27 cellular contexts compared by ENCODE assay signal in the genomic region with DNA sequence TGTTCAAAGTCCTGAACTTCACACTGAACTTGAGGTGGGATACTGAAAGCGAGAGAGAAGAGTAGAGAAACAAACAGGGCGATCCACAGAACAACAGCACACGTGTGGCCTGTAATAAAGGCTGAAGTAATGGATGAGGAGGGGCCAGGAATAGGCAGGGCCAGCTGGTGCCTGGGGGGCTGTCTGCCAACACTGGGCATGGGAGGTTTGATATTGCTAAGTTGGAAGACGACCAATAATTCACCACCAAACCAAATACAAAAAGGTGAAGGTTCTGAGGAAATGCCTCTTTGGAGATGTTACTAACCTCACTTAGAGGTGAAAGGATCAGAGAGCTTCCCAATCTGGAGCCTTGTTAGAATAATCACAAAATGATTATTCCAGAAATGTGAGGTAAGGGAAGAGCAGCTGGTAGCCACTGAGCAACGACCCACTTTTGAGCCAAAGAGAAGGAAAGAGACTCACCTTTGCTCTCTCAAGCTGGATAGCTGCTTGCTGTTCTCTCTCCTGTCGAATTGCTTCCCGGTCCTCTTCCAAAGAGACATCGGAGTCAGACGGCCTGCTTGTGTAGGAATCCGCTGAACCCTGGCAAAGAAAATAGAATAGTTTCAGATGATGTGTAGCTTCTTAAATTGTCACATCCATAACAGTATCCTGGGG.
"Had no signal": no experiment of that assay in that cellular context is flagged by ENCODE, and none has a peak within 500 bp of the region (broad histone marks: within the 10 kb centered on the region; RNA-seq: fewer than 3 reads in every experiment).

No MANE protein-coding gene starts in this region.

- H3K36me3 ChIP-seq: adrenal gland, breast epithelium had no signal

- H3K4me1 ChIP-seq: body of pancreas, breast epithelium had no signal

- H3K4me3 ChIP-seq: adrenal gland, body of pancreas, breast epithelium had no signal

- H3K9me3 ChIP-seq: adrenal gland, body of pancreas, breast epithelium had no signal

- H3K27ac ChIP-seq: adrenal gland, body of pancreas, breast epithelium, VCaP had no signal

- DNase-seq: activated B cell treated with CpG ODN at 0.5 μM for 24 hours; activated CD4-positive, alpha-beta memory T cell treated with anti-CD3 and anti-CD28 coated beads for 36 hours; activated CD4-positive, alpha-beta T cell treated with anti-CD3 and anti-CD28 coated beads for 4 hours; activated CD4-positive, alpha-beta T cell treated with anti-CD3 and anti-CD28 coated beads, Interleukin-2, amount 50 U/mL, for 1 hour; activated CD4-positive, CD25-positive, alpha-beta regulatory T cell treated with anti-CD3 and anti-CD28 coated beads, Interleukin-2, amount 50 U/mL, for 72 hours; activated CD8-positive, alpha-beta memory T cell treated with anti-CD3 and anti-CD28 coated beads, Interleukin-2, amount 50 U/mL, for 4 hours; activated gamma-delta T cell treated with Interleukin-2 at 50 U/mL for 16 hours; activated naive CD4-positive, alpha-beta T cell treated with anti-CD3 and anti-CD28 coated beads for 36 hours; activated T-cell treated with anti-CD3 and anti-CD28 coated beads for 4 hours; activated T-cell treated with anti-CD3 and anti-CD28 coated beads, Interleukin-2, amount 50 U/mL, for 4 hours; adrenal gland; body of pancreas; Karpas-422; KBM-7; NCI-H1436 treated with DMSO at 0.1 percent for 48 hours; NCI-H187 treated with DMSO at 0.1 percent for 48 hours; NCI-H2081; NCI-H2171 treated with DMSO at 0.1 percent for 48 hours; NCI-H2227 treated with DMSO at 0.1 percent for 48 hours; NCI-H524 treated with DMSO at 0.1 percent for 48 hours; OCI-M1; Right ventricle myocardium superior; T-cell; T-helper 2 cell; T-helper 9 cell had no signal
